1 cellular context compared by ENCODE assay signal in genomic region chr17:15947976-15948752, GRCh38.
TF ChIP-seq lines count a peak whose summit lies in the region.

No MANE protein-coding gene starts in this region.

TF ChIP-seq in SK-N-SH treated with all-trans-retinoic acid at 6 μM for 48 hours, 23 proteins besides CTCF, POLR2A, EP300 and RAD21:
- no peak for TF ChIP-seq CSDC2 (CRISPR knock-in tag; IDR thresholded peaks at IDR 0.05)
- no peak for TF ChIP-seq ZNF70 (CRISPR knock-in tag; IDR thresholded peaks at IDR 0.05)
- no peak for TF ChIP-seq SNAI2 (CRISPR knock-in tag; IDR thresholded peaks at IDR 0.05)
- TF ChIP-seq BACH2 (CRISPR knock-in tag; IDR thresholded peaks at IDR 0.05; ENCODE audit: borderline replicate concordance), result no peak
- no peak for TF ChIP-seq RARB (CRISPR knock-in tag; IDR thresholded peaks at IDR 0.05)
- TF ChIP-seq TCF4 (CRISPR knock-in tag; IDR thresholded peaks at IDR 0.05; ENCODE audit: borderline replicate concordance), result no peak
- TF ChIP-seq ARNTL (CRISPR knock-in tag; IDR thresholded peaks at IDR 0.05; ENCODE audit: borderline replicate concordance, low read depth), result no peak
- TF ChIP-seq ISL1 (CRISPR knock-in tag; IDR thresholded peaks at IDR 0.05), result no peak
- no peak for TF ChIP-seq CSRNP3 (CRISPR knock-in tag; IDR thresholded peaks at IDR 0.05)
- TF ChIP-seq TSHZ2 (CRISPR knock-in tag; IDR thresholded peaks at IDR 0.05), result no peak
- no peak for TF ChIP-seq ESRRG (CRISPR knock-in tag; IDR thresholded peaks at IDR 0.05)
- TF ChIP-seq GLIS3 (CRISPR knock-in tag; IDR thresholded peaks at IDR 0.05), result no peak
- no peak for TF ChIP-seq ZNF8 (CRISPR knock-in tag; IDR thresholded peaks at IDR 0.05)
- no peak for TF ChIP-seq ZFP3 (CRISPR knock-in tag; IDR thresholded peaks at IDR 0.05)
- no peak for TF ChIP-seq ZNF565 (CRISPR knock-in tag; conservative IDR thresholded peaks at IDR 0.05; ENCODE audit: low read depth)
- no peak for TF ChIP-seq TOX (CRISPR knock-in tag; IDR thresholded peaks at IDR 0.05; ENCODE audit: borderline replicate concordance)
- no peak for TF ChIP-seq ZFP30 (CRISPR knock-in tag; IDR thresholded peaks at IDR 0.05)
- no peak for TF ChIP-seq PATZ1 (CRISPR knock-in tag; IDR thresholded peaks at IDR 0.05; ENCODE audit: borderline replicate concordance)
- TF ChIP-seq OSR1 (CRISPR knock-in tag; IDR thresholded peaks at IDR 0.05), result no peak
